15 cellular contexts compared by ENCODE assay signal in genomic region chr2:203934006-203934632, GRCh38. TPM values are rescaled to one million over a fixed set of nuclear protein-coding genes. Genes with fewer than 3 reads are reported as not detected.
DNase-seq lines count a peak whose midpoint lies in the region; ATAC-seq and TF ChIP-seq lines count a peak whose summit lies in the region.
"Had no signal": no experiment of that assay in that cellular context is flagged by ENCODE, and none has a peak within 500 bp of the region (broad histone marks: within the 10 kb centered on the region; RNA-seq: fewer than 3 reads in every experiment).

No MANE protein-coding gene starts in this region.

- in situ Hi-C loops in GM23248 (cut with MboI) = no loop called here

- H3K9ac ChIP-seq in GM23248 = no peak overlapping the region

- DNase-seq in GM23248 (peak; percentile 8), NCI-H82 treated with DMSO at 0.1 percent for 48 hours (lab: John Stamatoyannopoulos, UW; ENCODE audit: unreplicated experiment) (no peak), NCI-H187 treated with DMSO at 0.1 percent for 48 hours (lab: John Stamatoyannopoulos, UW) (no peak), BE2C (no peak)
- peak; percentile 61 for DNase-seq in activated CD4-positive, alpha-beta T cell treated with anti-CD3 and anti-CD28 coated beads, Interleukin-2, amount 50 U/mL, for 1 hour
- peak; percentile 54 for DNase-seq in central memory CD4-positive, alpha-beta T cell
- DNase-seq in stimulated activated CD4-positive, alpha-beta T cell treated with anti-CD3 and anti-CD28 coated beads, Interleukin-4, amount 100 ng/mL, for 1 hour = peak; percentile 43
- DNase-seq: brain microvascular endothelial cell, mammary epithelial cell, RPMI8226, WERI-Rb-1 had no signal

- H3K36me3 ChIP-seq in GM23248 (ENCODE audit: low read depth) = no peaks in the 10 kb centered on the region
- H3K36me3 ChIP-seq in BE2C = no peaks in the 10 kb centered on the region
- H3K36me3 ChIP-seq: brain microvascular endothelial cell, WERI-Rb-1 had no signal

- no peak overlapping the region for H3K4me2 ChIP-seq in GM23248 (ENCODE audit: unreplicated experiment)

- 0 out of 2 replicates have a peak, but pooled peaks cover 3% of the 10 kb centered on the region for H3K4me1 ChIP-seq in GM23248 (ENCODE audit: insufficient read depth)
- H3K4me1 ChIP-seq in BE2C = no peaks in the 10 kb centered on the region

- H3K27me3 ChIP-seq in GM23248 (replicated peaks; ENCODE audit: insufficient read depth) (peaks cover 9% of the 10 kb centered on the region; the same call in 1 of the 2 replicates), BE2C (no peaks in the 10 kb centered on the region)
- H3K27me3 ChIP-seq: brain microvascular endothelial cell had no signal

- 28 to 34% methylated on average over 6 of the region's 6 CpGs for WGBS in GM23248 (ENCODE audit: low coverage in 1 of 2, low lambda C conversion rate in 2 of 2, missing lambda C conversion rate in 2 of 2), 2 experiments

- no peak overlapping the region for H2AFZ ChIP-seq in GM23248

- peaks cover 7% of the 10 kb centered on the region; the same call in 1 of the 2 replicates for H3F3A ChIP-seq in GM23248 (ENCODE audit: insufficient read depth)

- H3K27ac ChIP-seq in GM23248 = no peak overlapping the region
- H3K27ac ChIP-seq: brain microvascular endothelial cell, epithelial cell of prostate, WERI-Rb-1 had no signal

- no peaks in the 10 kb centered on the region for H3K9me2 ChIP-seq in GM23248 (ENCODE audit: insufficient read depth)

- TF ChIP-seq CTCF in BE2C (IDR thresholded peaks at IDR 0.05; ENCODE audit: low read depth, low read length) = no peak

- H3K9me3 ChIP-seq in GM23248 (ENCODE audit: low read depth) (no peaks in the 10 kb centered on the region), BE2C (no peaks in the 10 kb centered on the region)

- H3K4me3 ChIP-seq in GM23248 = no peak overlapping the region
- H3K4me3 ChIP-seq in BE2C (ENCODE audit: low read depth, low read length) = no peak overlapping the region

- H4K20me1 ChIP-seq in GM23248 (ENCODE audit: insufficient read depth) = no peaks in the 10 kb centered on the region

- ATAC-seq in GM18520 (IDR thresholded peaks at IDR 0.05; ENCODE audit: unreplicated experiment) = no peak

- no peaks in the 10 kb centered on the region for H3K79me2 ChIP-seq in GM23248 (ENCODE audit: insufficient read depth)

RNA-seq across cellular contexts. Expression of gene ICOS, which starts 2.4 kb away (rescaled TPM):
- total RNA-seq in GM23248 (2014; rRNA removed; shearing (Covaris generic)) = not detected in 2 replicates
- polyA plus RNA-seq in GM23248 (2016; fragmentation: Nextera tagmentation; extraction: Ambion mirVana) = not detected in 2 replicates
- not detected for polyA plus RNA-seq in BE2C (2012; ENCODE audit: insufficient read depth, insufficient read length, low read depth)
- total RNA-seq: mammary epithelial cell, progenitor cell of endocrine pancreas had no signal
- polyA plus RNA-seq: BJ, mammary epithelial cell had no signal

Comparison
In these comparisons a context has a peak if more than half of its experiments do, and no peak if none do; other contexts are left out.
1. DNase-seq: peak in GM23248 (single experiment), activated CD4-positive, alpha-beta T cell treated with anti-CD3 and anti-CD28 coated beads, Interleukin-2, amount 50 U/mL, for 1 hour (single experiment), central memory CD4-positive, alpha-beta T cell (single experiment) and stimulated activated CD4-positive, alpha-beta T cell treated with anti-CD3 and anti-CD28 coated beads, Interleukin-4, amount 100 ng/mL, for 1 hour (single experiment); none in NCI-H82 treated with DMSO at 0.1 percent for 48 hours (single experiment), NCI-H187 treated with DMSO at 0.1 percent for 48 hours (single experiment) and BE2C (single experiment).